In genomic region chr2:42051168-42052125, GRCh38 we compare ENCODE assay signal across 12 cellular contexts. TPM values are rescaled to one million over a fixed set of nuclear protein-coding genes. Genes with fewer than 3 reads are reported as not detected.
DNase-seq lines count a peak whose midpoint lies in the region; ATAC-seq and TF ChIP-seq lines count a peak whose summit lies in the region.
"Had no signal": no experiment of that assay in that cellular context is flagged by ENCODE, and none has a peak within 500 bp of the region (broad histone marks: within the 10 kb centered on the region; RNA-seq: fewer than 3 reads in every experiment).

No MANE protein-coding gene starts in this region.

- peaks cover 12% of the 10 kb centered on the region; the same call in 2 of the 3 replicates for H3K36me3 Mint-ChIP-seq in GM23338 (ENCODE audit: low read depth)
- H3K36me3 Mint-ChIP-seq: CD4-positive, alpha-beta memory T cell had no signal

- H3K27me3 ChIP-seq in GM23338 (ENCODE audit: insufficient read depth) (peaks cover 16% of the 10 kb centered on the region), breast epithelium (no peaks in the 10 kb centered on the region), liver (ENCODE audit: control insufficient read depth in 4 of 4, insufficient read depth in 4 of 4, low read length in 3 of 4) (no peaks in the 10 kb centered on the region), skeletal muscle tissue (ENCODE audit: control insufficient read depth in 3 of 3, insufficient read depth in 3 of 3, low read length in 3 of 3) (no peaks in the 10 kb centered on the region)

- H3K4me3 Mint-ChIP-seq in GM23338: peak overlapping the region; percentile 12; the same call in 2 of the 3 replicates
- H3K4me3 Mint-ChIP-seq: T-helper 1 cell treated with Interleukin-12 subunit alpha and Interleukin-12 subunit beta and Interleukin-4 antibody, amounts not matched to agents 30 μg/mL and 1 μg/mL, for 36 hours had no signal

- H3K4me1 ChIP-seq in GM23338 (ENCODE audit: insufficient read depth): peaks cover 48% of the 10 kb centered on the region
- H3K4me1 ChIP-seq in breast epithelium: no peaks in the 10 kb centered on the region
- peaks cover 2 to 22% (median 10%) of the 10 kb centered on the region in 4 donors for H3K4me1 ChIP-seq in liver (ENCODE audit: control insufficient read depth in 4 of 4, insufficient read depth in 4 of 4, low read length in 3 of 4)
- H3K4me1 ChIP-seq in skeletal muscle tissue (ENCODE audit: control insufficient read depth in 3 of 3, insufficient read depth in 3 of 3, low read length in 3 of 3): peaks cover 64 to 73% (median 69%) of the 10 kb centered on the region in 3 donors

- no peak for TF ChIP-seq RAD21 in liver (IDR thresholded peaks at IDR 0.05)

- H3K9me3 ChIP-seq in breast epithelium: no peaks in the 10 kb centered on the region
- no peaks in the 10 kb centered on the region for H3K9me3 ChIP-seq in liver (ENCODE audit: control insufficient read depth in 4 of 4, low read length in 3 of 4)
- no peaks in the 10 kb centered on the region for H3K9me3 ChIP-seq in skeletal muscle tissue (ENCODE audit: control insufficient read depth in 3 of 3, low read length in 3 of 3)

- no peaks in the 10 kb centered on the region for H3K9me2 ChIP-seq in GM23338 (ENCODE audit: insufficient read depth)

- no peak overlapping the region for H3K9ac ChIP-seq in liver (ENCODE audit: low read depth in 1 of 2, low read length in 2 of 2)
- peak overlapping the region; percentile 79 to 99 (median 97) for H3K9ac ChIP-seq in skeletal muscle tissue (ENCODE audit: low read depth in 1 of 3, low read length in 3 of 3)

- ATAC-seq in GM23338 (no peak), GM21381 (IDR thresholded peaks at IDR 0.05; ENCODE audit: unreplicated experiment) (no peak)

- H4K20me1 ChIP-seq in GM23338 (replicated peaks; ENCODE audit: insufficient read depth): no peaks in the 10 kb centered on the region

- DNase-seq in GM23338 (ENCODE audit: low spot score) (no peak), breast epithelium (ENCODE audit: low spot score in 2 of 2) (no peak), NCI-H187 (lab: John Stamatoyannopoulos, UW) (no peak), NCI-H146 (lab: John Stamatoyannopoulos, UW) (no peak), NCI-H146 treated with DMSO at 0.1 percent for 48 hours (lab: John Stamatoyannopoulos, UW; ENCODE audit: unreplicated experiment) (no peak)
- DNase-seq: CD4-positive, alpha-beta memory T cell; NCI-H2081; occipital lobe had no signal

- no peak overlapping the region for H3K4me3 ChIP-seq in GM23338
- peak overlapping the region in 2 of 3 donors; percentile 77 to 90 for H3K4me3 ChIP-seq in breast epithelium
- no peak overlapping the region for H3K4me3 ChIP-seq in liver (ENCODE audit: low read depth in 1 of 3, low read length in 3 of 3)
- peak overlapping the region; percentile 69 to 98 (median 95) for H3K4me3 ChIP-seq in skeletal muscle tissue (ENCODE audit: low read length in 3 of 3)

- no peak overlapping the region for H3K27ac ChIP-seq in GM23338 (ENCODE audit: low read depth)
- H3K27ac ChIP-seq in breast epithelium: peak overlapping the region in 1 of 2 donors; percentile 85
- H3K27ac ChIP-seq in liver (ENCODE audit: low read depth in 1 of 2, low read length in 2 of 2): peak overlapping the region; percentile 15 to 31
- H3K27ac ChIP-seq in skeletal muscle tissue (ENCODE audit: low read depth, low read length): peak overlapping the region; percentile 95

- H3K27ac Mint-ChIP-seq in GM23338: no peak overlapping the region; the same call in 1 of the 2 replicates
- H3K27ac Mint-ChIP-seq: T-helper 1 cell treated with Interleukin-12 subunit alpha and Interleukin-12 subunit beta and Interleukin-4 antibody, amounts not matched to agents 30 μg/mL and 1 μg/mL, for 36 hours had no signal

- TF ChIP-seq CTCF in GM23338 (conservative IDR thresholded peaks at IDR 0.05; ENCODE audit: low read depth in 2 of 2) (no peak), breast epithelium (IDR thresholded peaks at IDR 0.05) (no peak), liver (IDR thresholded peaks at IDR 0.05; ENCODE audit: low read depth, low read length, missing input control) (no peak)

- intact Hi-C loops in breast epithelium (cut with DNase I; ENCODE audit: low total_unique reads): no loop called here

- TF ChIP-seq POLR2A in breast epithelium (IDR thresholded peaks at IDR 0.05): no peak

- H3K36me3 ChIP-seq in GM23338 (ENCODE audit: insufficient read depth): no peaks in the 10 kb centered on the region; the same call in 1 of the 2 replicates
- no peaks in the 10 kb centered on the region for H3K36me3 ChIP-seq in breast epithelium
- H3K36me3 ChIP-seq in liver (ENCODE audit: control insufficient read depth in 4 of 4, insufficient read depth in 3 of 4, low read depth in 1 of 4, low read length in 3 of 4): peaks cover 0 to 2% (median 0%) of the 10 kb centered on the region in 4 donors
- H3K36me3 ChIP-seq in skeletal muscle tissue (ENCODE audit: control insufficient read depth in 3 of 3, insufficient read depth in 3 of 3, low read length in 3 of 3): peaks cover 21 to 34% (median 27%) of the 10 kb centered on the region in 3 donors

- H2AFZ ChIP-seq in GM23338: no peak overlapping the region

- WGBS in liver: 80% methylated on average over 16 of the region's 16 CpGs

- peaks cover 60% of the 10 kb centered on the region for H3K4me1 Mint-ChIP-seq in GM23338

- H3F3A ChIP-seq in GM23338 (replicated peaks; ENCODE audit: low read depth): no peaks in the 10 kb centered on the region

- H3K27me3 Mint-ChIP-seq in GM23338 (ENCODE audit: insufficient read depth, low read depth, poor library complexity): peaks cover 26% of the 10 kb centered on the region

- 0 out of 2 replicates have a peak overlapping the region, but pooled peaks have one; percentile 26 for H3K4me2 ChIP-seq in GM23338

- H3K9me3 Mint-ChIP-seq in GM23338: no peaks in the 10 kb centered on the region; the same call in 2 of the 3 replicates
- H3K9me3 Mint-ChIP-seq: CD4-positive, alpha-beta memory T cell; T-helper 1 cell treated with Interleukin-12 subunit alpha and Interleukin-12 subunit beta and Interleukin-4 antibody, amounts not matched to agents 30 μg/mL and 1 μg/mL, for 36 hours had no signal

- peaks cover 28% of the 10 kb centered on the region for H3K79me2 ChIP-seq in GM23338 (replicated peaks; ENCODE audit: insufficient read depth)

TF ChIP-seq in GM23338, 12 proteins besides CTCF, POLR2A, EP300 and RAD21:
- no peak for TF ChIP-seq POLR2AphosphoS5 (IDR thresholded peaks at IDR 0.05; ENCODE audit: low read depth)
- TF ChIP-seq NANOG (IDR thresholded peaks at IDR 0.05; ENCODE audit: borderline replicate concordance): no peak
TF ChIP-seq in GM23338: peak in this region for 0.

TF ChIP-seq in liver, 16 proteins besides CTCF, POLR2A, EP300 and RAD21 (continues in another document):
- TF ChIP-seq JUND (IDR thresholded peaks at IDR 0.05): no peak
- no peak for TF ChIP-seq REST (IDR thresholded peaks at IDR 0.05)
- no peak for TF ChIP-seq GABPA (IDR thresholded peaks at IDR 0.05 in 1 of 2, conservative IDR thresholded peaks at IDR 0.05 in 1 of 2)
- no peak for TF ChIP-seq ZBTB33 (IDR thresholded peaks at IDR 0.05)
- TF ChIP-seq YY1 (IDR thresholded peaks at IDR 0.05): no peak
- no peak for TF ChIP-seq ATF3 (IDR thresholded peaks at IDR 0.05)
- TF ChIP-seq HNF4G (IDR thresholded peaks at IDR 0.05): no peak
- no peak for TF ChIP-seq FOXA2 (IDR thresholded peaks at IDR 0.05)

RNA-seq across cellular contexts. Expression of gene PKDCC, which starts 3.6 kb away (rescaled TPM):
- total RNA-seq in GM23338 (2014; rRNA removed; shearing (Covaris generic)): 32.8 and 44.8 TPM in 2 replicates
- polyA plus RNA-seq in GM23338 (2016; fragmentation: Nextera tagmentation; extraction: Ambion mirVana) (7.0 and 9.3 TPM in 2 replicates), liver (10 to 100 TPM in 1 of 2 donors, 1 to 10 TPM in 1; 2.0 to 14.6 TPM)
- total RNA-seq in breast epithelium (100 to 1,000 TPM in 1 of 3 donors, 10 to 100 TPM in 2; 19.3 to 131 (median 95.4) TPM), liver (10 to 100 TPM; 24.9 to 76.0 TPM), skeletal muscle tissue (89.2 TPM)
- total RNA-seq: CD4-positive, alpha-beta memory T cell had no signal

Comparison
In these comparisons a context has a peak if more than half of its experiments do, and no peak if none do; other contexts are left out.
1. H3K4me3 ChIP-seq: peak in breast epithelium (2 of 3) and skeletal muscle tissue (3 of 3); none in GM23338 (single experiment) and liver (0 of 3).
2. H3K9ac ChIP-seq: peak in skeletal muscle tissue (3 of 3); none in liver (0 of 2).